Comparison of ENCODE assay signal across 11 cellular contexts in genomic region chr11:123056835-123057491, GRCh38. TPM values are rescaled to one million over a fixed set of nuclear protein-coding genes. Genes with fewer than 3 reads are reported as not detected.
A peak's percentile ranks its signal among the peaks of the same experiment; 100 is the strongest.
DNase-seq lines count a peak whose midpoint lies in the region; ATAC-seq, FAIRE-seq and TF ChIP-seq lines count a peak whose summit lies in the region.
"Had no signal": no experiment of that assay in that cellular context is flagged by ENCODE, and none has a peak within 500 bp of the region (broad histone marks: within the 10 kb centered on the region; RNA-seq: fewer than 3 reads in every experiment).

No MANE protein-coding gene starts in this region.

- peak overlapping the region; percentile 92 for H3K27ac ChIP-seq in OCI-LY3 (ENCODE audit: low read length)
- no peak overlapping the region for H3K27ac ChIP-seq in small intestine (ENCODE audit: low read depth in 1 of 2, low read length in 1 of 2)
- H3K27ac ChIP-seq in pancreas, result no peak overlapping the region
- H3K27ac ChIP-seq: SJSA1 had no signal

- ATAC-seq in stimulated activated effector memory CD8-positive, alpha-beta T cell treated with anti-CD3 and anti-CD28 coated beads, Interleukin-12 subunit alpha, Interleukin-12 subunit beta, amount 100 ng/mL, for 72 hours, result no peak
- ATAC-seq in pancreas, result no peak
- ATAC-seq: esophagus mucosa had no signal

- H4K20me1 ChIP-seq in OCI-LY3 (ENCODE audit: insufficient read depth, low read length), result peaks cover 73% of the 10 kb centered on the region

- TF ChIP-seq CTCF in OCI-LY3 (IDR thresholded peaks at IDR 0.05; ENCODE audit: low read depth, low read length) (no peak), pancreas (IDR thresholded peaks at IDR 0.05) (no peak)

- 29 to 43% (median 32%) methylated on average over 3 of the region's 3 CpGs for WGBS in small intestine, 3 donors
- WGBS in pancreas, 2 donors, result 35 to 39% methylated on average over 3 of the region's 3 CpGs

- POLR2A ChIA-PET in activated CD4-positive, alpha-beta T cell treated with anti-CD3 and anti-CD28 coated beads, Interleukin-2, amount 10 ng/mL, durations not matched to agents 7 days and 5 days (lab: Charles Lee), result interaction anchor here (0.5 to 0.8 kb wide), 4 partner anchors 24 to 441 kb away, joined by 3 to 4 read pairs (median 3); no protein-coding TSS in a partner anchor

- peaks cover 19% of the 10 kb centered on the region for H3K4me1 ChIP-seq in OCI-LY3 (ENCODE audit: low read length)
- H3K4me1 ChIP-seq in small intestine (ENCODE audit: control insufficient read depth in 2 of 2, insufficient read depth in 1 of 2, low read depth in 1 of 2, low read length in 1 of 2), result peaks cover 2 to 8% of the 10 kb centered on the region in 2 donors
- H3K4me1 ChIP-seq in pancreas, result peaks cover 18 to 34% (median 22%) of the 10 kb centered on the region in 3 donors

- FAIRE-seq in small intestine (lab: Jason Lieb, UNC), result no peak
- no peak for FAIRE-seq in pancreas (lab: Jason Lieb, UNC)

- intact Hi-C loops in pancreas (cut with DNase I), result no loop called here

- no peaks in the 10 kb centered on the region for H3K27me3 ChIP-seq in OCI-LY3 (ENCODE audit: low read depth, low read length)
- H3K27me3 ChIP-seq in small intestine (ENCODE audit: control insufficient read depth in 2 of 2, insufficient read depth in 2 of 2, low read length in 2 of 2), result no peaks in the 10 kb centered on the region
- no peaks in the 10 kb centered on the region for H3K27me3 ChIP-seq in pancreas
- H3K27me3 ChIP-seq: SJSA1 had no signal

- peaks cover 48% of the 10 kb centered on the region for H3K79me2 ChIP-seq in OCI-LY3 (ENCODE audit: low read length)

- H3K36me3 ChIP-seq in OCI-LY3 (replicated peaks; ENCODE audit: low read depth, low read length), result peaks cover 77% of the 10 kb centered on the region
- peaks cover 30 to 32% of the 10 kb centered on the region in 2 donors for H3K36me3 ChIP-seq in small intestine (ENCODE audit: control insufficient read depth in 2 of 2, insufficient read depth in 2 of 2, low read length in 2 of 2)
- H3K36me3 ChIP-seq in pancreas, result peaks cover 24 to 45% (median 30%) of the 10 kb centered on the region in 3 donors

- H3K4me3 ChIP-seq in OCI-LY3 (ENCODE audit: low read length), result no peak overlapping the region
- no peak overlapping the region for H3K4me3 ChIP-seq in small intestine (ENCODE audit: low read depth in 1 of 2, low read length in 2 of 2)
- H3K4me3 ChIP-seq in pancreas, result no peak overlapping the region
- H3K4me3 ChIP-seq: SJSA1 had no signal

- no peaks in the 10 kb centered on the region for H3K9me3 Mint-ChIP-seq in activated CD4-positive, alpha-beta T cell treated with anti-CD3 and anti-CD28 coated beads, Interleukin-2, amount 10 ng/mL, durations not matched to agents 7 days and 5 days
- no peaks in the 10 kb centered on the region for H3K9me3 Mint-ChIP-seq in stimulated activated effector memory CD8-positive, alpha-beta T cell treated with anti-CD3 and anti-CD28 coated beads, Interleukin-12 subunit alpha, Interleukin-12 subunit beta, amount 100 ng/mL, for 72 hours

- peaks cover 45% of the 10 kb centered on the region for H3K4me1 Mint-ChIP-seq in activated CD4-positive, alpha-beta T cell treated with anti-CD3 and anti-CD28 coated beads, Interleukin-2, amount 10 ng/mL, durations not matched to agents 7 days and 5 days
- peaks cover 52% of the 10 kb centered on the region for H3K4me1 Mint-ChIP-seq in stimulated activated effector memory CD8-positive, alpha-beta T cell treated with anti-CD3 and anti-CD28 coated beads, Interleukin-12 subunit alpha, Interleukin-12 subunit beta, amount 100 ng/mL, for 72 hours

- H3K36me3 Mint-ChIP-seq in activated CD4-positive, alpha-beta T cell treated with anti-CD3 and anti-CD28 coated beads, Interleukin-2, amount 10 ng/mL, durations not matched to agents 7 days and 5 days (ENCODE audit: low read depth), result peaks cover 78% of the 10 kb centered on the region
- H3K36me3 Mint-ChIP-seq in stimulated activated effector memory CD8-positive, alpha-beta T cell treated with anti-CD3 and anti-CD28 coated beads, Interleukin-12 subunit alpha, Interleukin-12 subunit beta, amount 100 ng/mL, for 72 hours, result peaks cover 100% of the 10 kb centered on the region

- CTCF ChIA-PET in activated CD4-positive, alpha-beta T cell treated with anti-CD3 and anti-CD28 coated beads, Interleukin-2, amount 10 ng/mL, durations not matched to agents 7 days and 5 days (lab: Charles Lee), result interaction anchor here (0.6 to 3.4 kb wide), 7 partner anchors 9 to 394 kb away, joined by 3 to 12 read pairs (median 3); no protein-coding TSS in a partner anchor

- no peak overlapping the region for H3K9ac ChIP-seq in OCI-LY3 (ENCODE audit: low read length)

- peak overlapping the region; percentile 78 for H3K27ac Mint-ChIP-seq in activated CD4-positive, alpha-beta T cell treated with anti-CD3 and anti-CD28 coated beads, Interleukin-2, amount 10 ng/mL, durations not matched to agents 7 days and 5 days
- H3K27ac Mint-ChIP-seq in stimulated activated effector memory CD8-positive, alpha-beta T cell treated with anti-CD3 and anti-CD28 coated beads, Interleukin-12 subunit alpha, Interleukin-12 subunit beta, amount 100 ng/mL, for 72 hours, result peak overlapping the region; percentile 100

- H3K4me3 Mint-ChIP-seq in activated CD4-positive, alpha-beta T cell treated with anti-CD3 and anti-CD28 coated beads, Interleukin-2, amount 10 ng/mL, durations not matched to agents 7 days and 5 days, result peak overlapping the region; percentile 100
- H3K4me3 Mint-ChIP-seq in stimulated activated effector memory CD8-positive, alpha-beta T cell treated with anti-CD3 and anti-CD28 coated beads, Interleukin-12 subunit alpha, Interleukin-12 subunit beta, amount 100 ng/mL, for 72 hours, result peak overlapping the region; percentile 98

- H3K4me2 ChIP-seq in OCI-LY3 (ENCODE audit: low read length), result no peak overlapping the region

- no peak overlapping the region for H2AFZ ChIP-seq in OCI-LY3 (ENCODE audit: low read depth, low read length)

- no peaks in the 10 kb centered on the region for H3K27me3 Mint-ChIP-seq in activated CD4-positive, alpha-beta T cell treated with anti-CD3 and anti-CD28 coated beads, Interleukin-2, amount 10 ng/mL, durations not matched to agents 7 days and 5 days

- no peak for DNase-seq in activated CD4-positive, alpha-beta T cell treated with anti-CD3 and anti-CD28 coated beads, Interleukin-2, amount 10 ng/mL, durations not matched to agents 7 days and 5 days
- DNase-seq in activated CD4-positive, alpha-beta T cell treated with anti-CD3 and anti-CD28 coated beads for 1 hour, result no peak
- DNase-seq in cerebellar cortex (ENCODE audit: low spot score) (peak; percentile 55), small intestine (no peak), pancreas (no peak)
- no peak for DNase-seq in stimulated activated effector memory CD8-positive, alpha-beta T cell treated with anti-CD3 and anti-CD28 coated beads, Interleukin-12 subunit alpha, Interleukin-12 subunit beta, amount 100 ng/mL, for 72 hours (ENCODE audit: low spot score in 2 of 2)
- DNase-seq in stimulated activated naive CD4-positive, alpha-beta T cell treated with Interleukin-2 at 50 U/mL for 16 hours (lab: John Stamatoyannopoulos, UW), result no peak
- DNase-seq: NCI-H187 had no signal

- no peaks in the 10 kb centered on the region for H3K9me3 ChIP-seq in OCI-LY3 (ENCODE audit: insufficient read depth, low read length)
- H3K9me3 ChIP-seq in small intestine (ENCODE audit: control insufficient read depth, low read depth), result no peaks in the 10 kb centered on the region
- H3K9me3 ChIP-seq in pancreas, result no peaks in the 10 kb centered on the region
- H3K9me3 ChIP-seq: SJSA1 had no signal

RNA-seq across cellular contexts. Expression of gene HSPA8, which starts 5.0 kb away (rescaled TPM):
- total RNA-seq in activated CD4-positive, alpha-beta T cell treated with anti-CD3 and anti-CD28 coated beads, Interleukin-2, amount 10 ng/mL, durations not matched to agents 7 days and 5 days, result 1,000 to 10,000 TPM; 2,083 to 2,541 TPM
- polyA plus RNA-seq in small intestine (100 to 1,000 TPM; 389 to 590 (median 518) TPM), pancreas (100 to 1,000 TPM; 166 to 347 TPM)
- total RNA-seq in pancreas, result 1,000 to 10,000 TPM in 3 of 6 donors, 100 to 1,000 TPM in 3; 625 to 1,721 (median 1,008) TPM
